In the genomic region with DNA sequence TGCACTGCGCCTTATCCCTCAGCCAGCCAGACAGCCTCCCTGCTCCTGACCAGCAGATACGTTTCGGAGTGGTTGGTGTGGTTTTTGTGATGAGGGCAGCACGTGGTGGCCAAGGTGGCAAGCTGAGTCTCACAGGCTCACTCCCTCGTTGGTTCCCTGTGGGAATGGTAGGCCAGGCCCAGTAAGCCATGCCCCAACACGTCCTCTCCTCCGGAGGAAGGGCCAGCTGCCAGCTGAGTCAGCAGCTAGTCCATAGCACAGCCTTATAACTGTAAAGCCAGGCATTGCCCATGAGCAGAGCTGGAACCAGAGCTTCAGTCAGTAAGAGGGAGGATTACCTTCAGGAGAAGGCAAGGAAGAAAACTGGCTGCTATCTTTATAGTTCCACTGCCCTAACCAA, we compare ENCODE assay signal across 12 cellular contexts. TPM values are rescaled to one million over a fixed set of nuclear protein-coding genes. Genes with fewer than 3 reads are reported as not detected.
DNase-seq lines count a peak whose midpoint lies in the region; ATAC-seq and TF ChIP-seq lines count a peak whose summit lies in the region.
"Had no signal": no experiment of that assay in that cellular context is flagged by ENCODE, and none has a peak within 500 bp of the region (broad histone marks: within the 10 kb centered on the region; RNA-seq: fewer than 3 reads in every experiment).

No MANE protein-coding gene starts in this region.

- peaks cover 30% of the 10 kb centered on the region for H3K4me1 Mint-ChIP-seq in activated CD4-positive, alpha-beta T cell treated with anti-CD3 and anti-CD28 coated beads, Interleukin-2, amount 10 ng/mL, durations not matched to agents 24 days and 14 days
- H3K4me1 Mint-ChIP-seq in T-helper 17 cell, result peaks cover 21% of the 10 kb centered on the region
- H3K4me1 Mint-ChIP-seq in naive thymus-derived CD8-positive, alpha-beta T cell, result peaks cover 17 to 38% (median 26%) of the 10 kb centered on the region in 4 donors

- peaks cover 61% of the 10 kb centered on the region for H4K20me1 ChIP-seq in smooth muscle cell (ENCODE audit: low read depth)

- no peak for DNase-seq in activated CD4-positive, alpha-beta T cell treated with anti-CD3 and anti-CD28 coated beads, Interleukin-2, amount 10 ng/mL, durations not matched to agents 24 days and 14 days
- no peak for DNase-seq in activated CD4-positive, alpha-beta T cell treated with anti-CD3 and anti-CD28 coated beads for 1 hour
- DNase-seq in T-helper 17 cell, result no peak
- DNase-seq in fibroblast of mammary gland (ENCODE audit: low read depth), result peak; percentile 90
- DNase-seq in smooth muscle cell (lab: John Stamatoyannopoulos, UW; ENCODE audit: unreplicated experiment), result peak; percentile 18
- DNase-seq in NCI-H1694 (lab: John Stamatoyannopoulos, UW), result no peak
- no peak for DNase-seq in naive thymus-derived CD8-positive, alpha-beta T cell
- DNase-seq: thyroid gland had no signal

- H3F3A ChIP-seq in smooth muscle cell (ENCODE audit: low read depth), result peaks cover 5% of the 10 kb centered on the region

- no peak overlapping the region for H2AFZ ChIP-seq in smooth muscle cell (ENCODE audit: low read depth)

- H3K9me3 ChIP-seq in T-helper 17 cell (ENCODE audit: control insufficient read depth, low read length, poor library complexity, severe bottlenecking), result no peaks in the 10 kb centered on the region
- no peaks in the 10 kb centered on the region for H3K9me3 ChIP-seq in smooth muscle cell (replicated peaks; ENCODE audit: low read depth)
- H3K9me3 ChIP-seq: neutrophil, thyroid gland had no signal

- ATAC-seq in T-helper 17 cell, result no peak
- no peak for ATAC-seq in HG02759 (IDR thresholded peaks at IDR 0.05; ENCODE audit: unreplicated experiment)
- ATAC-seq in naive thymus-derived CD8-positive, alpha-beta T cell, result no peak

- no peak for TF ChIP-seq CTCF in fibroblast of mammary gland (conservative IDR thresholded peaks at IDR 0.05; ENCODE audit: control insufficient read depth, insufficient read depth, low read depth, low read length)
- TF ChIP-seq CTCF in smooth muscle cell (IDR thresholded peaks at IDR 0.05; ENCODE audit: borderline replicate concordance, insufficient read depth, poor library complexity, severe bottlenecking), result no peak

- no peaks in the 10 kb centered on the region for H3K36me3 ChIP-seq in smooth muscle cell (ENCODE audit: low read depth)

- no peak overlapping the region for H3K4me3 ChIP-seq in fibroblast of mammary gland (ENCODE audit: control insufficient read depth, low read depth, low read length)
- no peak overlapping the region for H3K4me3 ChIP-seq in smooth muscle cell
- H3K4me3 ChIP-seq: thyroid gland had no signal

- H3K79me2 ChIP-seq in smooth muscle cell (ENCODE audit: low read depth), result peaks cover 15% of the 10 kb centered on the region

- H3K9ac ChIP-seq in smooth muscle cell (ENCODE audit: low read depth), result no peak overlapping the region

- H3K4me1 ChIP-seq in smooth muscle cell (ENCODE audit: low read depth), result no peaks in the 10 kb centered on the region

- H3K27ac ChIP-seq in smooth muscle cell (ENCODE audit: low read depth), result peak overlapping the region; percentile 59
- H3K27ac ChIP-seq: neutrophil, thyroid gland, VCaP had no signal

- no peaks in the 10 kb centered on the region for H3K9me3 Mint-ChIP-seq in activated CD4-positive, alpha-beta T cell treated with anti-CD3 and anti-CD28 coated beads, Interleukin-2, amount 10 ng/mL, durations not matched to agents 24 days and 14 days
- no peaks in the 10 kb centered on the region for H3K9me3 Mint-ChIP-seq in naive thymus-derived CD8-positive, alpha-beta T cell

- intact Hi-C loops in activated CD4-positive, alpha-beta T cell treated with anti-CD3 and anti-CD28 coated beads, Interleukin-2, amount 10 ng/mL, durations not matched to agents 24 days and 14 days (cut with micrococcal nuclease), result no loop called here

- no peak overlapping the region for H3K4me3 Mint-ChIP-seq in activated CD4-positive, alpha-beta T cell treated with anti-CD3 and anti-CD28 coated beads, Interleukin-2, amount 10 ng/mL, durations not matched to agents 24 days and 14 days
- no peak overlapping the region for H3K4me3 Mint-ChIP-seq in T-helper 17 cell
- H3K4me3 Mint-ChIP-seq in naive thymus-derived CD8-positive, alpha-beta T cell, result no peak overlapping the region

- peak overlapping the region; percentile 62 for H3K27ac Mint-ChIP-seq in activated CD4-positive, alpha-beta T cell treated with anti-CD3 and anti-CD28 coated beads, Interleukin-2, amount 10 ng/mL, durations not matched to agents 24 days and 14 days
- peak overlapping the region; percentile 78 for H3K27ac Mint-ChIP-seq in T-helper 17 cell
- H3K27ac Mint-ChIP-seq in naive thymus-derived CD8-positive, alpha-beta T cell, result peak overlapping the region in 5 of 10 donors; percentile 17 to 80 (median 53)

- 44% methylated on average over 7 of the region's 7 CpGs for WGBS in smooth muscle cell (ENCODE audit: low lambda C conversion rate)

- H3K27me3 ChIP-seq in smooth muscle cell (ENCODE audit: low read depth), result no peaks in the 10 kb centered on the region
- H3K27me3 ChIP-seq: neutrophil, thyroid gland had no signal

- H3K36me3 Mint-ChIP-seq in activated CD4-positive, alpha-beta T cell treated with anti-CD3 and anti-CD28 coated beads, Interleukin-2, amount 10 ng/mL, durations not matched to agents 24 days and 14 days (ENCODE audit: low read depth), result peaks cover 49% of the 10 kb centered on the region
- H3K36me3 Mint-ChIP-seq in T-helper 17 cell (ENCODE audit: low read depth), result no peaks in the 10 kb centered on the region
- peaks cover 0 to 62% (median 1%) of the 10 kb centered on the region in 3 donors for H3K36me3 Mint-ChIP-seq in naive thymus-derived CD8-positive, alpha-beta T cell

- no peaks in the 10 kb centered on the region for H3K27me3 Mint-ChIP-seq in activated CD4-positive, alpha-beta T cell treated with anti-CD3 and anti-CD28 coated beads, Interleukin-2, amount 10 ng/mL, durations not matched to agents 24 days and 14 days
- H3K27me3 Mint-ChIP-seq in T-helper 17 cell, result no peaks in the 10 kb centered on the region
- no peaks in the 10 kb centered on the region for H3K27me3 Mint-ChIP-seq in naive thymus-derived CD8-positive, alpha-beta T cell

- POLR2A ChIA-PET in naive thymus-derived CD8-positive, alpha-beta T cell (lab: Charles Lee), result no interaction called here

- H3K4me2 ChIP-seq in smooth muscle cell, result peak overlapping the region; percentile 30

RNA-seq across cellular contexts. Expression of a gene that starts 29.5 kb away (rescaled TPM):
- total RNA-seq in activated CD4-positive, alpha-beta T cell treated with anti-CD3 and anti-CD28 coated beads, Interleukin-2, amount 10 ng/mL, durations not matched to agents 24 days and 14 days, result 195 and 200 TPM in 2 replicates
- total RNA-seq in T-helper 17 cell, result 100 to 1,000 TPM; 123 to 133 TPM
- total RNA-seq in smooth muscle cell, result 45.3 and 58.1 TPM in 2 replicates
- 52.8 and 56.4 TPM in 2 replicates for polyA plus RNA-seq in smooth muscle cell
- 10 to 100 TPM; 90.0 to 93.6 TPM for total RNA-seq in naive thymus-derived CD8-positive, alpha-beta T cell
- polyA plus RNA-seq in naive thymus-derived CD8-positive, alpha-beta T cell, result 10 to 100 TPM; 47.5 to 50.1 (median 49.7) TPM

RNA-seq across cellular contexts. Expression of a gene that starts 40.6 kb away (rescaled TPM):
- total RNA-seq in activated CD4-positive, alpha-beta T cell treated with anti-CD3 and anti-CD28 coated beads, Interleukin-2, amount 10 ng/mL, durations not matched to agents 24 days and 14 days, result not detected in 2 replicates
- total RNA-seq in T-helper 17 cell (not detected), smooth muscle cell (not detected in 2 replicates)
- 0.07 TPM in 1 of 2 replicates, not detected in the other for polyA plus RNA-seq in smooth muscle cell
- total RNA-seq in naive thymus-derived CD8-positive, alpha-beta T cell, result not detected
- not detected for polyA plus RNA-seq in naive thymus-derived CD8-positive, alpha-beta T cell
- total RNA-seq: thyroid gland had no signal
- polyA plus RNA-seq: BJ had no signal

RNA-seq across cellular contexts. Expression of a gene that starts 43.9 kb away (rescaled TPM):
- total RNA-seq in activated CD4-positive, alpha-beta T cell treated with anti-CD3 and anti-CD28 coated beads, Interleukin-2, amount 10 ng/mL, durations not matched to agents 24 days and 14 days, result 74.1 and 76.8 TPM in 2 replicates
- total RNA-seq in T-helper 17 cell, result 100 to 1,000 TPM; 107 to 108 TPM
- 60.0 and 61.4 TPM in 2 replicates for total RNA-seq in smooth muscle cell
- polyA plus RNA-seq in smooth muscle cell, result 49.5 and 60.4 TPM in 2 replicates
- 100 to 1,000 TPM; 142 to 146 TPM for total RNA-seq in naive thymus-derived CD8-positive, alpha-beta T cell
- 100 to 1,000 TPM; 137 to 176 (median 171) TPM for polyA plus RNA-seq in naive thymus-derived CD8-positive, alpha-beta T cell

RNA-seq across cellular contexts. Expression of a gene that starts 44.3 kb away (rescaled TPM):
- 20.4 and 20.8 TPM in 2 replicates for total RNA-seq in activated CD4-positive, alpha-beta T cell treated with anti-CD3 and anti-CD28 coated beads, Interleukin-2, amount 10 ng/mL, durations not matched to agents 24 days and 14 days
- 10 to 100 TPM; 17.4 to 20.5 TPM for total RNA-seq in T-helper 17 cell
- 14.7 and 16.5 TPM in 2 replicates for total RNA-seq in smooth muscle cell
- polyA plus RNA-seq in smooth muscle cell, result 19.3 and 22.6 TPM in 2 replicates
- 10 to 100 TPM; 24.3 to 27.4 TPM for total RNA-seq in naive thymus-derived CD8-positive, alpha-beta T cell
- polyA plus RNA-seq in naive thymus-derived CD8-positive, alpha-beta T cell, result 10 to 100 TPM; 11.8 to 21.5 (median 15.5) TPM

Comparison
In these comparisons a context has a peak if more than half of its experiments do, and no peak if none do; other contexts are left out.
1. DNase-seq: peak in fibroblast of mammary gland (single experiment) and smooth muscle cell (single experiment); none in activated CD4-positive, alpha-beta T cell treated with anti-CD3 and anti-CD28 coated beads, Interleukin-2, amount 10 ng/mL, durations not matched to agents 24 days and 14 days (single experiment), activated CD4-positive, alpha-beta T cell treated with anti-CD3 and anti-CD28 coated beads for 1 hour (single experiment), T-helper 17 cell (0 of 3), NCI-H1694 (single experiment) and naive thymus-derived CD8-positive, alpha-beta T cell (0 of 10).